ENCODE assay signal across 19 cellular contexts in genomic region chr6:18317850-18318249, GRCh38.
"Had no signal": no experiment of that assay in that cellular context is flagged by ENCODE, and none has a peak within 500 bp of the region (broad histone marks: within the 10 kb centered on the region; RNA-seq: fewer than 3 reads in every experiment).

No MANE protein-coding gene starts in this region.

- DNase-seq: activated CD4-positive, alpha-beta T cell treated with anti-CD3 and anti-CD28 coated beads, Interleukin-2, amount 10 ng/mL, durations not matched to agents 24 days and 14 days; activated CD8-positive, alpha-beta memory T cell treated with anti-CD3 and anti-CD28 coated beads, Interleukin-2, amount 50 U/mL, for 4 hours; activated effector memory CD4-positive, alpha-beta T cell treated with Interleukin-2 at 50 U/mL for 16 hours; activated naive CD4-positive, alpha-beta T cell treated with anti-CD3 and anti-CD28 coated beads, Interleukin-2, amount 10 ng/mL, durations not matched to agents 7 days and 5 days; activated T-cell treated with anti-CD3 and anti-CD28 coated beads, Interleukin-2, amount 50 U/mL, for 48 hours; aorta; erythroblast; gastrocnemius medialis; heart left ventricle; kidney glomerular epithelial cell; mesenchymal stem cell; naive thymus-derived CD8-positive, alpha-beta T cell; psoas muscle; right cardiac atrium; stomach; T-helper 9 cell; trophoblast cell had no signal

- H3K9me3 ChIP-seq: gastrocnemius medialis, heart left ventricle, psoas muscle, stomach, vagina had no signal

- H3K36me3 ChIP-seq: gastrocnemius medialis, heart left ventricle, stomach, vagina had no signal

- H3K4me3 ChIP-seq: coronary artery, gastrocnemius medialis, heart left ventricle, psoas muscle, stomach, vagina had no signal

- H3K27me3 ChIP-seq: gastrocnemius medialis, heart left ventricle, stomach, vagina had no signal

- H3K27ac ChIP-seq: coronary artery, gastrocnemius medialis, heart left ventricle, psoas muscle, stomach, vagina had no signal

- H3K4me1 ChIP-seq: gastrocnemius medialis, heart left ventricle, psoas muscle, stomach, vagina had no signal

- ATAC-seq: gastrocnemius medialis; heart left ventricle; naive thymus-derived CD8-positive, alpha-beta T cell; psoas muscle; right cardiac atrium had no signal
